25 cellular contexts compared by ENCODE assay signal in genomic region chr5:159486836-159487235, GRCh38.
"Had no signal": no experiment of that assay in that cellular context is flagged by ENCODE, and none has a peak within 500 bp of the region (broad histone marks: within the 10 kb centered on the region; RNA-seq: fewer than 3 reads in every experiment).

No MANE protein-coding gene starts in this region.

- H3K4me1 ChIP-seq: ascending aorta had no signal

- ATAC-seq: activated CD8-positive, alpha-beta T cell treated with anti-CD3 and anti-CD28 coated beads for 36 hours; activated naive CD8-positive, alpha-beta T cell treated with anti-CD3 and anti-CD28 coated beads, Interleukin-2, amount 50 U/mL, for 24 hours had no signal

- H3K4me3 ChIP-seq: ascending aorta, cardiac muscle cell had no signal

- H3K27me3 ChIP-seq: ascending aorta, cardiac muscle cell had no signal

- H3K27ac ChIP-seq: ascending aorta, cardiac muscle cell, VCaP had no signal

- H3K36me3 ChIP-seq: ascending aorta, cardiac muscle cell had no signal

- DNase-seq: activated B cell treated with CpG ODN at 0.5 μM for 24 hours; activated CD4-positive, alpha-beta memory T cell treated with anti-CD3 and anti-CD28 coated beads for 36 hours; activated CD4-positive, alpha-beta T cell treated with anti-CD3 and anti-CD28 coated beads for 4 hours; activated CD4-positive, alpha-beta T cell treated with anti-CD3 and anti-CD28 coated beads, Interleukin-2, amount 10 ng/mL, durations not matched to agents 24 days and 14 days; activated CD4-positive, alpha-beta T cell treated with anti-CD3 and anti-CD28 coated beads, Interleukin-2, amount 50 U/mL, for 1 hour; activated CD4-positive, alpha-beta T cell treated with anti-CD3 and anti-CD28 coated beads, Interleukin-2, amount 50 U/mL, for 4 hours; activated CD4-positive, CD25-positive, alpha-beta regulatory T cell treated with anti-CD3 and anti-CD28 coated beads, Interleukin-2, amount 50 U/mL, for 72 hours; activated CD8-positive, alpha-beta memory T cell treated with anti-CD3 and anti-CD28 coated beads, Interleukin-2, amount 50 U/mL, for 4 hours; activated CD8-positive, alpha-beta T cell treated with anti-CD3 and anti-CD28 coated beads for 36 hours; activated effector memory CD4-positive, alpha-beta T cell treated with Interleukin-2 at 50 U/mL for 16 hours; activated gamma-delta T cell; activated naive CD4-positive, alpha-beta T cell treated with anti-CD3 and anti-CD28 coated beads, Interleukin-2, amount 10 ng/mL, durations not matched to agents 7 days and 5 days; activated naive CD4-positive, alpha-beta T cell treated with Interleukin-2 at 50 U/mL for 16 hours; activated naive CD8-positive, alpha-beta T cell treated with anti-CD3 and anti-CD28 coated beads, Interleukin-2, amount 10 ng/mL, durations not matched to agents 7 days and 5 days; activated naive CD8-positive, alpha-beta T cell treated with anti-CD3 and anti-CD28 coated beads, Interleukin-2, amount 50 U/mL, for 24 hours; activated T-cell treated with anti-CD3 and anti-CD28 coated beads, Interleukin-2, amount 50 U/mL, for 24 hours; activated T-cell treated with anti-CD3 and anti-CD28 coated beads, Interleukin-2, amount 50 U/mL, for 48 hours; central memory CD4-positive, alpha-beta T cell; SW 1271; T-helper 1 cell; T-helper 2 cell; T-helper 9 cell had no signal

- H3K9me3 ChIP-seq: ascending aorta had no signal
